8 cellular contexts compared by ENCODE assay signal in the genomic region with DNA sequence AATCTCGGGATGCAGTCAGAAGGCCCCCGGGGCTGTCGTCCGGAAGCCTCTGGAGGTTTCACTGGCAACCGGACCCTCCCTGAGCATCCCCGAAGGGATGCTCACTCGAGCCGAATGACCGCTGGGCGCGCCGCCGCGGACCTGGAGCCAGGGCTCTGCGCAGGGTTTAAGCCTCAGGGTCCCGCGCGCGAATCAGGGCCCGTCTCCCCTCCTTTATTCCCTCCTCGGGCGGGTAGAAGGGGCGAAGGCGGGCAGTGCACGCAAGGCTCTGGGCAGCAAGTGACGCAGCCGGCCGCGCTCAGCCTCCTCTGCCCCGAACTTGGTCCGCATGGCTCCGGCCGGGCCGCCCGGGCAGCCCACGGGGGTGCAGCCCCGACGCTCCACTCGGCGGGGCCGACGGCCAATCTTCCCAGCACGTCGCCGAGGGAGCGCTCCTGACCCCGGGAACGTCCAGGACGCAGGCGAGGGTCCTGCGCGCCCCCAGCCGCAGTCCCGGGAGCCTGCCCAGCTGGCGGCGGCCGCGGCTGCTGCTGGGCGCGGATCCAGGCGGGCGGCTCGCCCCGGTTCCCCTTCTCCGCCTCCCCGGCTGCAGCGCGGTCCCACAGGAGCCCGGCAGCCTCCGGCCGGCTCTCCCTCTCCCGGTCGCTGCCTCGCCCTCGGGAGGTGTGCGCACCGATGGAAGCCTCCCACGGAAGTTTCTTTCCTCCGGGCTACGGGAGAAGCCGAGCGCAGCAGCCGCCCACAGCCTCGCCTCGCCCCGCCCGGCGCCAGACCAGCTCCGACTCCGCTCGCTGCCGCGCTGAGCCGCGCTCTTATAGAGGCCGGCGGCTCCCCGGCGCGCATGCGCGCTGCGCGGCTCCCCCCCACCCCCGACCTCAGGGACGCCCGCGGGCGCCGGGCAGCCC. TPM values are rescaled to one million over a fixed set of nuclear protein-coding genes. Genes with fewer than 3 reads are reported as not detected.
DNase-seq lines count a peak whose midpoint lies in the region; ATAC-seq and TF ChIP-seq lines count a peak whose summit lies in the region.

A gene (minus strand): TSS at position 786 of the 905 bp plus-strand sequence. CDS start 1,041 bp downstream, outside the sequence.

- no peak within 1 kb of the TSS for H3K9ac ChIP-seq in fibroblast of lung (ENCODE audit: insufficient read depth, low read length)

- TF ChIP-seq CTCF in fibroblast of lung (conservative IDR thresholded peaks at IDR 0.05 in 1 of 2, IDR thresholded peaks at IDR 0.05 in 1 of 2; ENCODE audit: low read depth in 1 of 2, low read length in 2 of 2) (no peak), tibial artery (IDR thresholded peaks at IDR 0.05) (no peak)

- no peaks in the 10 kb centered on the region for H3K79me2 ChIP-seq in fibroblast of lung (ENCODE audit: control insufficient read depth, insufficient read depth, low read length)

- no peak within 1 kb of the TSS for H3K27ac ChIP-seq in fibroblast of lung (ENCODE audit: insufficient read depth, low read length)
- no peak within 1 kb of the TSS for H3K27ac ChIP-seq in tibial artery

- DNase-seq in NCI-H2227 (lab: John Stamatoyannopoulos, UW; ENCODE audit: unreplicated experiment) (peak; percentile 84), fibroblast of lung (ENCODE audit: low read depth in 2 of 2) (peak; percentile 54 to 67), naive B cell (no peak), tibial artery (no peak)
- peak; percentile 29 to 36 for DNase-seq in activated T-cell treated with anti-CD3 and anti-CD28 coated beads, Interleukin-2, amount 50 U/mL, for 72 hours

- ATAC-seq in GM19372 (IDR thresholded peaks at IDR 0.05; ENCODE audit: low read depth, unreplicated experiment) (peak; percentile 64), naive B cell (ENCODE audit: low read depth in 2 of 2) (peak; percentile 49 to 79), HG03095 (IDR thresholded peaks at IDR 0.05; ENCODE audit: unreplicated experiment) (no peak), HG03135 (IDR thresholded peaks at IDR 0.05; ENCODE audit: unreplicated experiment) (no peak)
- ATAC-seq in activated T-cell treated with anti-CD3 and anti-CD28 coated beads, Interleukin-2, amount 50 U/mL, for 72 hours (replicated peaks in 1 of 2) = peak; percentile 87 to 90

- no peaks in the 10 kb centered on the region for H3K9me3 Mint-ChIP-seq in activated T-cell treated with anti-CD3 and anti-CD28 coated beads, Interleukin-2, amount 50 U/mL, for 72 hours
- no peaks in the 10 kb centered on the region for H3K9me3 Mint-ChIP-seq in naive B cell

- H3K9me3 ChIP-seq in fibroblast of lung (ENCODE audit: control insufficient read depth, insufficient read depth, low read depth, low read length) (no peaks in the 10 kb centered on the region), tibial artery (no peaks in the 10 kb centered on the region)

- no peaks in the 10 kb centered on the region for H4K20me1 ChIP-seq in fibroblast of lung (ENCODE audit: control insufficient read depth, extremely low read depth, insufficient read depth, low read length)

- H2AFZ ChIP-seq in fibroblast of lung (ENCODE audit: low read length) = no peak within 1 kb of the TSS

- intact Hi-C loops in tibial artery (cut with DNase I; ENCODE audit: low total_unique reads) = no loop called here

- H3K36me3 ChIP-seq in fibroblast of lung (ENCODE audit: control insufficient read depth, insufficient read depth, low read length) (no peaks in the 10 kb centered on the region), tibial artery (no peaks in the 10 kb centered on the region)

- H3K27ac Mint-ChIP-seq in activated T-cell treated with anti-CD3 and anti-CD28 coated beads, Interleukin-2, amount 50 U/mL, for 72 hours = no peak within 1 kb of the TSS
- H3K27ac Mint-ChIP-seq in naive B cell = no peak within 1 kb of the TSS

- H3K4me3 ChIP-seq in fibroblast of lung (replicated peaks in 1 of 4; ENCODE audit: control extremely low read depth in 1 of 4, insufficient read depth in 1 of 4, low read depth in 3 of 4, low read length in 4 of 4) (peak within 1 kb of the TSS in 3 of 4 experiments; percentile 7 to 45 (median 27)), tibial artery (peak within 1 kb of the TSS; percentile 35 to 49)

- H3K4me3 Mint-ChIP-seq in activated T-cell treated with anti-CD3 and anti-CD28 coated beads, Interleukin-2, amount 50 U/mL, for 72 hours = peak within 1 kb of the TSS; percentile 75 to 77
- H3K4me3 Mint-ChIP-seq in naive B cell = peak within 1 kb of the TSS; percentile 31 to 82 (median 50)

- H3K36me3 Mint-ChIP-seq in activated T-cell treated with anti-CD3 and anti-CD28 coated beads, Interleukin-2, amount 50 U/mL, for 72 hours (ENCODE audit: insufficient read depth in 2 of 2) = no peaks in the 10 kb centered on the region
- H3K36me3 Mint-ChIP-seq in naive B cell = no peaks in the 10 kb centered on the region

- H3K27me3 ChIP-seq in fibroblast of lung (ENCODE audit: control insufficient read depth, insufficient read depth, low read length) (peaks cover 32% of the 10 kb centered on the region), tibial artery (peaks cover 0 to 71% of the 10 kb centered on the region in 2 donors)

- H3K4me2 ChIP-seq in fibroblast of lung (ENCODE audit: extremely low read depth, insufficient read depth, low read length) = peak within 1 kb of the TSS; percentile 44

- peaks cover 29% of the 10 kb centered on the region for H3K27me3 Mint-ChIP-seq in activated T-cell treated with anti-CD3 and anti-CD28 coated beads, Interleukin-2, amount 50 U/mL, for 72 hours (ENCODE audit: low read depth)
- peaks cover 46 to 63% (median 59%) of the 10 kb centered on the region in 3 donors for H3K27me3 Mint-ChIP-seq in naive B cell

- no peaks in the 10 kb centered on the region for H3K4me1 ChIP-seq in fibroblast of lung (ENCODE audit: control insufficient read depth, extremely low read depth, insufficient read depth, low read length)
- H3K4me1 ChIP-seq in tibial artery = peaks cover 0 to 33% (median 16%) of the 10 kb centered on the region in 4 donors

- peaks cover 21% of the 10 kb centered on the region for H3K4me1 Mint-ChIP-seq in activated T-cell treated with anti-CD3 and anti-CD28 coated beads, Interleukin-2, amount 50 U/mL, for 72 hours (ENCODE audit: low read depth)
- peaks cover 0 to 20% (median 15%) of the 10 kb centered on the region in 3 donors for H3K4me1 Mint-ChIP-seq in naive B cell

RNA-seq across cellular contexts. Expression of the gene that starts here (rescaled TPM):
- total RNA-seq in activated T-cell treated with anti-CD3 and anti-CD28 coated beads, Interleukin-2, amount 50 U/mL, for 72 hours = under 1 TPM; 0.07 to 0.19 TPM
- total RNA-seq in fibroblast of lung = under 0.01 TPM in 2 replicates
- polyA plus RNA-seq in fibroblast of lung = 0.01 and 0.02 TPM in 2 replicates
- polyA plus RNA-seq in fibroblast of lung (2012) = 0.05 TPM in 1 of 2 replicates, not detected in the other
- not detected in 2 replicates for polyA minus RNA-seq in fibroblast of lung (ENCODE audit: low replicate concordance)
- not detected for polyA plus RNA-seq in naive B cell (ENCODE audit: low read depth in 6 of 6)

Comparison
In these comparisons a context has a peak if more than half of its experiments do, and no peak if none do; other contexts are left out.
1. Peak in DNase-seq and ATAC-seq in activated T-cell treated with anti-CD3 and anti-CD28 coated beads, Interleukin-2, amount 50 U/mL, for 72 hours; RNA of the gene not detected or under 1 TPM.
2. Peak in DNase-seq, H3K4me3 ChIP-seq and H3K4me2 ChIP-seq in fibroblast of lung; RNA of the gene not detected or under 1 TPM.
3. Peak in ATAC-seq in naive B cell; RNA of the gene not detected or under 1 TPM.